ENCODE assay signal across 11 cellular contexts in genomic region chr17:81097943-81098308, GRCh38.
DNase-seq lines count a peak whose midpoint lies in the region; ATAC-seq, FAIRE-seq and TF ChIP-seq lines count a peak whose summit lies in the region.
"Had no signal": no experiment of that assay in that cellular context is flagged by ENCODE, and none has a peak within 500 bp of the region (broad histone marks: within the 10 kb centered on the region; RNA-seq: fewer than 3 reads in every experiment).

No MANE protein-coding gene starts in this region.

- ATAC-seq in A549 = peak; percentile 4 to 8; a peak in 3 of 6 replicates
- ATAC-seq in GM18517 (IDR thresholded peaks at IDR 0.05; ENCODE audit: unreplicated experiment) = no peak
- no peak for ATAC-seq in GM19467 (IDR thresholded peaks at IDR 0.05; ENCODE audit: unreplicated experiment)

- H3K18ac ChIP-seq in mesendoderm (ENCODE audit: low read length) = no peak overlapping the region

- 60% methylated on average over 9 of the region's 13 CpGs for WGBS in A549 (ENCODE audit: missing lambda C conversion rate)
- WGBS in mesendoderm (ENCODE audit: extremely low coverage, insufficient coverage, low lambda C conversion rate) = no CpG with 5 or more reads among the region's 13 CpGs

- no peaks in the 10 kb centered on the region for H3K79me2 ChIP-seq in mesendoderm (ENCODE audit: control insufficient read depth, insufficient read depth, low read length)

- H3K9ac ChIP-seq in mesendoderm (ENCODE audit: low read length) = no peak overlapping the region

- TF ChIP-seq CTCF in A549 (IDR thresholded peaks at IDR 0.05) = no peak

- H3K36me3 ChIP-seq in mesendoderm (ENCODE audit: control insufficient read depth, insufficient read depth, low read length) = no peaks in the 10 kb centered on the region
- H3K36me3 ChIP-seq: gastrocnemius medialis had no signal

- peak overlapping the region; percentile 83 for H3K4me2 ChIP-seq in A549
- H3K4me2 ChIP-seq in mesendoderm (ENCODE audit: low read length) = no peak overlapping the region

- H3K4me3 ChIP-seq in A549 (peak overlapping the region; percentile 25; the same call in 2 of the 3 replicates), mesendoderm (ENCODE audit: low read length) (no peak overlapping the region)
- H3K4me3 ChIP-seq: HAP-1 had no signal

- H4K5ac ChIP-seq in mesendoderm (ENCODE audit: low read length) = no peak overlapping the region

- no peaks in the 10 kb centered on the region for H3K9me3 ChIP-seq in A549
- H3K9me3 ChIP-seq: gastrocnemius medialis, HAP-1 had no signal

- POLR2A ChIA-PET in A549 (lab: Yijun Ruan, JAX) = interaction anchor here (0.7 kb wide), 1 partner anchor 141 kb away, joined by 3 read pairs; the partner anchor contains the start of genes NDUFAF8 and TEPSIN

- no peaks in the 10 kb centered on the region for H3K79me1 ChIP-seq in mesendoderm (ENCODE audit: low read length)

- no peaks in the 10 kb centered on the region for H3K27me3 ChIP-seq in mesendoderm (ENCODE audit: insufficient read depth, low read length, poor library complexity)
- H3K27me3 ChIP-seq: gastrocnemius medialis had no signal

- CTCF ChIA-PET in A549 (lab: Yijun Ruan, JAX) = interaction anchor here (0.6 to 17.4 kb wide), 43 partner anchors 8 to 949 kb away, joined by 3 to 880 read pairs (median 5); partner anchors contain the start of gene BAIAP2

- H3K4me1 ChIP-seq in A549 (peaks cover 62% of the 10 kb centered on the region), mesendoderm (ENCODE audit: control insufficient read depth, low read depth, low read length) (peaks cover 7% of the 10 kb centered on the region)

- no peak for FAIRE-seq in A549 (lab: Jason Lieb, UNC)

- H3K27ac ChIP-seq in A549 = peak overlapping the region; percentile 87 to 92
- H3K27ac ChIP-seq in mesendoderm (ENCODE audit: low read depth, low read length) = no peak overlapping the region

- H3K4ac ChIP-seq in mesendoderm (ENCODE audit: low read depth, low read length) = no peak overlapping the region

- H3K23ac ChIP-seq in mesendoderm (ENCODE audit: low read length) = no peak overlapping the region

- no peak for TF ChIP-seq POLR2A in A549 (IDR thresholded peaks at IDR 0.05; ENCODE audit: low read length)

- TF ChIP-seq EP300 in A549 (IDR thresholded peaks at IDR 0.05) = no peak

- TF ChIP-seq RAD21 in A549 (conservative IDR thresholded peaks at IDR 0.05 in 1 of 2, IDR thresholded peaks at IDR 0.05 in 1 of 2) = no peak

- no peak overlapping the region for H4K8ac ChIP-seq in mesendoderm (ENCODE audit: low read depth, low read length)

- no peak overlapping the region for H2AK5ac ChIP-seq in mesendoderm (ENCODE audit: low read length)

- H2BK5ac ChIP-seq in mesendoderm (ENCODE audit: low read length) = no peak overlapping the region

- H2BK120ac ChIP-seq in mesendoderm (ENCODE audit: low read depth, low read length) = no peak overlapping the region

- H2BK15ac ChIP-seq in mesendoderm (replicated peaks; ENCODE audit: low read depth) = no peak overlapping the region

- peak overlapping the region; percentile 79 for H3K56ac ChIP-seq in mesendoderm (ENCODE audit: low read length)

- peak; percentile 50 to 59 for DNase-seq in A549 (ENCODE audit: low read depth in 1 of 2, low spot score in 1 of 2)
- DNase-seq in HK-2 (ENCODE audit: unreplicated experiment) = peak; percentile 86
- peak; percentile 73 for DNase-seq in astrocyte of the hippocampus (ENCODE audit: low read depth, low spot score)
- DNase-seq in mesendoderm = no peak
- no peak for DNase-seq in activated gamma-delta T cell treated with Interleukin-2 at 50 U/mL for 16 hours
- DNase-seq in NCI-H2081 treated with DMSO at 0.1 percent for 48 hours (lab: John Stamatoyannopoulos, UW) = no peak
- DNase-seq: NCI-H2081 had no signal

TF ChIP-seq in A549, 52 proteins besides CTCF, POLR2A, EP300 and RAD21:
- TF ChIP-seq MAX (IDR thresholded peaks at IDR 0.05) (0 out of 2 replicates have a peak, but pooled peaks have one; percentile 14), PHF8 (IDR thresholded peaks at IDR 0.05; ENCODE audit: borderline replicate concordance, low read depth) (no peak), NPAS2 (CRISPR knock-in tag; IDR thresholded peaks at IDR 0.05; ENCODE audit: borderline replicate concordance) (no peak), SREBF2 (IDR thresholded peaks at IDR 0.05) (no peak), NR3C1 (IDR thresholded peaks at IDR 0.05) (no peak), ZC3H11A (IDR thresholded peaks at IDR 0.05) (no peak), FOSL2 (IDR thresholded peaks at IDR 0.05) (no peak), FOSL2 (CRISPR knock-in tag; IDR thresholded peaks at IDR 0.05) (peak; percentile 52), CBX8 (IDR thresholded peaks at IDR 0.05) (no peak), RCOR1 (IDR thresholded peaks at IDR 0.05; ENCODE audit: low read depth, low read length) (no peak), HOXA7 (CRISPR knock-in tag; IDR thresholded peaks at IDR 0.05) (no peak), RARB (CRISPR knock-in tag; IDR thresholded peaks at IDR 0.05) (peak; percentile 66), CHD4 (IDR thresholded peaks at IDR 0.05; ENCODE audit: borderline replicate concordance) (no peak), HDAC2 (IDR thresholded peaks at IDR 0.05) (no peak), JUN (IDR thresholded peaks at IDR 0.05) (no peak)
- TF ChIP-seq, protein P1, sequence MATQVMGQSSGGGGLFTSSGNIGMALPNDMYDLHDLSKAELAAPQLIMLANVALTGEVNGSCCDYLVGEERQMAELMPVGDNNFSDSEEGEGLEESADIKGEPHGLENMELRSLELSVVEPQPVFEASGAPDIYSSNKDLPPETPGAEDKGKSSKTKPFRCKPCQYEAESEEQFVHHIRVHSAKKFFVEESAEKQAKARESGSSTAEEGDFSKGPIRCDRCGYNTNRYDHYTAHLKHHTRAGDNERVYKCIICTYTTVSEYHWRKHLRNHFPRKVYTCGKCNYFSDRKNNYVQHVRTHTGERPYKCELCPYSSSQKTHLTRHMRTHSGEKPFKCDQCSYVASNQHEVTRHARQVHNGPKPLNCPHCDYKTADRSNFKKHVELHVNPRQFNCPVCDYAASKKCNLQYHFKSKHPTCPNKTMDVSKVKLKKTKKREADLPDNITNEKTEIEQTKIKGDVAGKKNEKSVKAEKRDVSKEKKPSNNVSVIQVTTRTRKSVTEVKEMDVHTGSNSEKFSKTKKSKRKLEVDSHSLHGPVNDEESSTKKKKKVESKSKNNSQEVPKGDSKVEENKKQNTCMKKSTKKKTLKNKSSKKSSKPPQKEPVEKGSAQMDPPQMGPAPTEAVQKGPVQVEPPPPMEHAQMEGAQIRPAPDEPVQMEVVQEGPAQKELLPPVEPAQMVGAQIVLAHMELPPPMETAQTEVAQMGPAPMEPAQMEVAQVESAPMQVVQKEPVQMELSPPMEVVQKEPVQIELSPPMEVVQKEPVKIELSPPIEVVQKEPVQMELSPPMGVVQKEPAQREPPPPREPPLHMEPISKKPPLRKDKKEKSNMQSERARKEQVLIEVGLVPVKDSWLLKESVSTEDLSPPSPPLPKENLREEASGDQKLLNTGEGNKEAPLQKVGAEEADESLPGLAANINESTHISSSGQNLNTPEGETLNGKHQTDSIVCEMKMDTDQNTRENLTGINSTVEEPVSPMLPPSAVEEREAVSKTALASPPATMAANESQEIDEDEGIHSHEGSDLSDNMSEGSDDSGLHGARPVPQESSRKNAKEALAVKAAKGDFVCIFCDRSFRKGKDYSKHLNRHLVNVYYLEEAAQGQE (IDR thresholded peaks at IDR 0.05) = no peak
- TF ChIP-seq, protein P2, sequence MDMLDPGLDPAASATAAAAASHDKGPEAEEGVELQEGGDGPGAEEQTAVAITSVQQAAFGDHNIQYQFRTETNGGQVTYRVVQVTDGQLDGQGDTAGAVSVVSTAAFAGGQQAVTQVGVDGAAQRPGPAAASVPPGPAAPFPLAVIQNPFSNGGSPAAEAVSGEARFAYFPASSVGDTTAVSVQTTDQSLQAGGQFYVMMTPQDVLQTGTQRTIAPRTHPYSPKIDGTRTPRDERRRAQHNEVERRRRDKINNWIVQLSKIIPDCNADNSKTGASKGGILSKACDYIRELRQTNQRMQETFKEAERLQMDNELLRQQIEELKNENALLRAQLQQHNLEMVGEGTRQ (IDR thresholded peaks at IDR 0.05) = 0 out of 2 replicates have a peak, but pooled peaks have one; percentile 38
- TF ChIP-seq, protein P3, sequence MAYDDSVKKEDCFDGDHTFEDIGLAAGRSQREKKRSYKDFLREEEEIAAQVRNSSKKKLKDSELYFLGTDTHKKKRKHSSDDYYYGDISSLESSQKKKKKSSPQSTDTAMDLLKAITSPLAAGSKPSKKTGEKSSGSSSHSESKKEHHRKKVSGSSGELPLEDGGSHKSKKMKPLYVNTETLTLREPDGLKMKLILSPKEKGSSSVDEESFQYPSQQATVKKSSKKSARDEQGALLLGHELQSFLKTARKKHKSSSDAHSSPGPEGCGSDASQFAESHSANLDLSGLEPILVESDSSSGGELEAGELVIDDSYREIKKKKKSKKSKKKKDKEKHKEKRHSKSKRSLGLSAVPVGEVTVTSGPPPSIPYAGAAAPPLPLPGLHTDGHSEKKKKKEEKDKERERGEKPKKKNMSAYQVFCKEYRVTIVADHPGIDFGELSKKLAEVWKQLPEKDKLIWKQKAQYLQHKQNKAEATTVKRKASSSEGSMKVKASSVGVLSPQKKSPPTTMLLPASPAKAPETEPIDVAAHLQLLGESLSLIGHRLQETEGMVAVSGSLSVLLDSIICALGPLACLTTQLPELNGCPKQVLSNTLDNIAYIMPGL (CRISPR knock-in tag; IDR thresholded peaks at IDR 0.05; ENCODE audit: borderline replicate concordance) = no peak

Comparison
In these comparisons a context has a peak if more than half of its experiments do, and no peak if none do; other contexts are left out.
1. ATAC-seq: peak in A549 (2 of 2); none in GM18517 (single experiment) and GM19467 (single experiment).
2. DNase-seq: peak in A549 (2 of 2), HK-2 (single experiment) and astrocyte of the hippocampus (single experiment); none in mesendoderm (single experiment), activated gamma-delta T cell treated with Interleukin-2 at 50 U/mL for 16 hours (single experiment) and NCI-H2081 treated with DMSO at 0.1 percent for 48 hours (single experiment).